1 cellular context compared by ENCODE assay signal in genomic region chr6:41608443-41609151, GRCh38.
TF ChIP-seq lines count a peak whose summit lies in the region.

No MANE protein-coding gene starts in this region.

TF ChIP-seq in HEK293, 187 proteins besides CTCF, POLR2A, EP300 and RAD21 (continued from another document):
- TF ChIP-seq PRDM4 (tag by site-specific recombination; IDR thresholded peaks at IDR 0.05) (peak; percentile 94), ZBTB11 (tag by site-specific recombination; conservative IDR thresholded peaks at IDR 0.05; ENCODE audit: low read depth) (no peak)
